In the genomic region with DNA sequence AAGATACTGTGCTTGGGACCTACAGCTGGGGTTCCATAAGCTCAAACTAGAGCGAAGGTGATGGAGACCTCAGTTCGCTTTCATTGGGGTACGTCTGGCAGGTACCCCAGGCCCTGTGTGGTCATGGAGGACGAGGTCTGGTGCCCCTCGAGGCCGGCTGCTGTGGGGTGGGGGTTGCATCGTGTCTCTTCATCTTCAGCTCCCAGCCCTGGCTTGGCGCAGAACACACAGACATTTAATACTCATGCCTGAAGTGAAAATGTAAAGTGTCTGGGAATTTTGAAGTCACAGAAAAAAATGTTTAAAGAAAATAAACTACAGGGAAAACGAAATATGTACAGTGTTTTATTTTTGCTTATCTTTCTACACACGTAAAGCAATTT, we compare ENCODE assay signal across 22 cellular contexts.
DNase-seq lines count a peak whose midpoint lies in the region; ATAC-seq, FAIRE-seq and TF ChIP-seq lines count a peak whose summit lies in the region.
"Had no signal": no experiment of that assay in that cellular context is flagged by ENCODE, and none has a peak within 500 bp of the region (broad histone marks: within the 10 kb centered on the region; RNA-seq: fewer than 3 reads in every experiment).

No MANE protein-coding gene starts in this region.

- H3K4ac ChIP-seq in mesenchymal stem cell (ENCODE audit: low read depth in 1 of 2, low read length in 2 of 2), result no peak overlapping the region

- H3K27me3 ChIP-seq in GM23338 (ENCODE audit: insufficient read depth) (no peaks in the 10 kb centered on the region; the same call in 1 of the 2 replicates), K562 (ENCODE audit: control insufficient read depth in 2 of 2, insufficient read depth in 2 of 2, low read length in 2 of 2) (peaks cover 57 to 64% of the 10 kb centered on the region in 2 experiments), mesenchymal stem cell (ENCODE audit: control insufficient read depth in 1 of 2, insufficient read depth in 1 of 2, low read length in 2 of 2) (no peaks in the 10 kb centered on the region)
- H3K27me3 ChIP-seq: Peyer's patch had no signal

- peaks cover 52% of the 10 kb centered on the region for H3K4me1 ChIP-seq in GM23338 (ENCODE audit: insufficient read depth)
- peaks cover 0 to 24% of the 10 kb centered on the region in 2 experiments; a peak in 2 of 5 replicates for H3K4me1 ChIP-seq in K562 (replicated peaks in 1 of 2; ENCODE audit: control insufficient read depth in 2 of 2, insufficient read depth in 2 of 2, low read length in 2 of 2)
- H3K4me1 ChIP-seq in mesenchymal stem cell (ENCODE audit: control insufficient read depth, insufficient read depth, low read depth, low read length), result peaks cover 24% of the 10 kb centered on the region

- no peaks in the 10 kb centered on the region for H3K9me3 ChIP-seq in K562 (replicated peaks; ENCODE audit: control insufficient read depth, insufficient read depth, low read depth, low read length)
- H3K9me3 ChIP-seq in mesenchymal stem cell (ENCODE audit: control insufficient read depth, low read length), result no peaks in the 10 kb centered on the region
- H3K9me3 ChIP-seq: Peyer's patch had no signal

- peaks cover 38% of the 10 kb centered on the region for H3F3A ChIP-seq in GM23338 (replicated peaks; ENCODE audit: low read depth)

- in situ Hi-C loops in K562 (cut with MboI), result no loop called here

- TF ChIP-seq EP300 in K562 (IDR thresholded peaks at IDR 0.05; ENCODE audit: low read length), result no peak

- H3K27ac Mint-ChIP-seq in activated naive CD4-positive, alpha-beta T cell treated with anti-CD3 and anti-CD28 coated beads, Interleukin-2, amount 10 ng/mL, durations not matched to agents 7 days and 5 days, result no peak overlapping the region
- no peak overlapping the region for H3K27ac Mint-ChIP-seq in activated naive CD4-positive, alpha-beta T cell treated with anti-CD3 and anti-CD28 coated beads for 36 hours
- no peak overlapping the region for H3K27ac Mint-ChIP-seq in GM23338

- H2BK12ac ChIP-seq in mesenchymal stem cell (ENCODE audit: low read length in 2 of 2), result no peak overlapping the region

- H2AFZ ChIP-seq in GM23338 (no peak overlapping the region), K562 (ENCODE audit: low read depth, low read length) (no peak overlapping the region), mesenchymal stem cell (ENCODE audit: low read depth, low read length) (no peak overlapping the region)

- H3K9ac ChIP-seq in K562 (ENCODE audit: insufficient read depth in 1 of 2, low read depth in 2 of 2, low read length in 2 of 2), result no peak overlapping the region
- no peak overlapping the region for H3K9ac ChIP-seq in mesenchymal stem cell (ENCODE audit: low read length)

- peak; percentile 11 for DNase-seq in activated naive CD4-positive, alpha-beta T cell treated with anti-CD3 and anti-CD28 coated beads, Interleukin-2, amount 10 ng/mL, durations not matched to agents 7 days and 5 days
- DNase-seq in activated naive CD4-positive, alpha-beta T cell treated with anti-CD3 and anti-CD28 coated beads for 36 hours, result no peak
- DNase-seq in GM23338 (ENCODE audit: low spot score), result no peak
- no peak for DNase-seq in K562 (ENCODE audit: extremely low read depth in 1 of 4, low spot score in 3 of 4)
- peak; percentile 23 for DNase-seq in left lobe of liver (ENCODE audit: low spot score)
- no peak for DNase-seq in middle frontal gyrus (ENCODE audit: extremely low spot score, low spot score)
- DNase-seq in mesenchymal stem cell, result no peak
- no peak for DNase-seq in COLO668 (lab: John Stamatoyannopoulos, UW; ENCODE audit: unreplicated experiment)
- DNase-seq: DMS53, GDM1, IMR-90, NCI-H1105, NCI-H146, NCI-H2029, NCI-H345, NCI-H524 treated with DMSO at 0.1 percent for 48 hours, NCI-H82 had no signal

- H2AK5ac ChIP-seq in mesenchymal stem cell (ENCODE audit: low read length, severe bottlenecking), result no peak overlapping the region

- intact Hi-C loops in activated naive CD4-positive, alpha-beta T cell treated with anti-CD3 and anti-CD28 coated beads for 36 hours (cut with micrococcal nuclease), result no loop called here
- intact Hi-C loops in K562 (cut with micrococcal nuclease), result no loop called here

- no peaks in the 10 kb centered on the region for H3K9me1 ChIP-seq in K562 (ENCODE audit: control insufficient read depth, insufficient read depth, low read length)

- H3K4me1 Mint-ChIP-seq in activated naive CD4-positive, alpha-beta T cell treated with anti-CD3 and anti-CD28 coated beads, Interleukin-2, amount 10 ng/mL, durations not matched to agents 7 days and 5 days, result no peaks in the 10 kb centered on the region
- no peaks in the 10 kb centered on the region for H3K4me1 Mint-ChIP-seq in activated naive CD4-positive, alpha-beta T cell treated with anti-CD3 and anti-CD28 coated beads for 36 hours (ENCODE audit: low read depth)
- peaks cover 67% of the 10 kb centered on the region for H3K4me1 Mint-ChIP-seq in GM23338

- TF ChIP-seq POLR2A in K562 (conservative IDR thresholded peaks at IDR 0.05), result no peak

- H3K4me3 Mint-ChIP-seq in activated naive CD4-positive, alpha-beta T cell treated with anti-CD3 and anti-CD28 coated beads, Interleukin-2, amount 10 ng/mL, durations not matched to agents 7 days and 5 days, result no peak overlapping the region
- H3K4me3 Mint-ChIP-seq in activated naive CD4-positive, alpha-beta T cell treated with anti-CD3 and anti-CD28 coated beads for 36 hours, result no peak overlapping the region
- no peak overlapping the region; the same call in 2 of the 3 replicates for H3K4me3 Mint-ChIP-seq in GM23338

- no peak for ATAC-seq in GM23338
- ATAC-seq in K562, result no peak
- no peak for ATAC-seq in left lobe of liver

- H3K27ac ChIP-seq in GM23338 (ENCODE audit: low read depth) (0 out of 2 replicates have a peak overlapping the region, but pooled peaks have one; percentile 48), K562 (ENCODE audit: extremely low read depth, low read depth, low read length) (no peak overlapping the region), mesenchymal stem cell (ENCODE audit: low read length, poor library complexity, severe bottlenecking) (no peak overlapping the region)
- H3K27ac ChIP-seq: C4-2B, Peyer's patch had no signal

- no peak overlapping the region for H2BK15ac ChIP-seq in mesenchymal stem cell (ENCODE audit: low read depth, poor library complexity, severe bottlenecking)

- H3K14ac ChIP-seq in mesenchymal stem cell (ENCODE audit: low read length in 2 of 2), result no peak overlapping the region

- CTCF ChIA-PET in activated naive CD4-positive, alpha-beta T cell treated with anti-CD3 and anti-CD28 coated beads, Interleukin-2, amount 10 ng/mL, durations not matched to agents 7 days and 5 days (lab: Charles Lee), result interaction anchor here (0.9 kb wide), 1 partner anchor 15 kb away, joined by 3 read pairs; no protein-coding TSS in a partner anchor
- CTCF ChIA-PET in activated naive CD4-positive, alpha-beta T cell treated with anti-CD3 and anti-CD28 coated beads for 36 hours (lab: Charles Lee), result no interaction called here
- CTCF ChIA-PET in K562 (lab: Yijun Ruan, JAX; ENCODE audit: low intra/inter-chr PET ratio), result no interaction called here

- peaks cover 30% of the 10 kb centered on the region for H3K79me2 ChIP-seq in GM23338 (replicated peaks; ENCODE audit: insufficient read depth)
- no peaks in the 10 kb centered on the region for H3K79me2 ChIP-seq in K562 (ENCODE audit: control insufficient read depth, insufficient read depth, low read length)

- H3K36me3 ChIP-seq in GM23338 (ENCODE audit: insufficient read depth) (no peaks in the 10 kb centered on the region), K562 (ENCODE audit: control insufficient read depth, insufficient read depth, low read length) (no peaks in the 10 kb centered on the region), mesenchymal stem cell (ENCODE audit: control insufficient read depth in 1 of 2, insufficient read depth in 2 of 2, low read depth in 1 of 2, low read length in 2 of 2) (peaks cover under 1 to 21% of the 10 kb centered on the region in 2 experiments)
- H3K36me3 ChIP-seq: Peyer's patch had no signal

- no peaks in the 10 kb centered on the region for H3K9me2 ChIP-seq in GM23338 (ENCODE audit: insufficient read depth)

- no TSS peak for BruUV-seq in K562 (replicated peaks; lab: Mats Ljungman, UMichigan)

- TF ChIP-seq CTCF in GM23338 (conservative IDR thresholded peaks at IDR 0.05; ENCODE audit: low read depth in 2 of 2), result no peak
- no peak for TF ChIP-seq CTCF in K562 (IDR thresholded peaks at IDR 0.05 in 2 of 3, conservative IDR thresholded peaks at IDR 0.05 in 1 of 3; ENCODE audit: insufficient read depth in 2 of 3, low read depth in 1 of 3, low read length in 3 of 3)

- no peak overlapping the region for H3K4me2 ChIP-seq in GM23338
- H3K4me2 ChIP-seq in K562 (ENCODE audit: insufficient read depth, low read length), result no peak overlapping the region
- H3K4me2 ChIP-seq in mesenchymal stem cell (ENCODE audit: low read length, poor library complexity, severe bottlenecking), result no peak overlapping the region

- peaks cover 29% of the 10 kb centered on the region for H3K27me3 Mint-ChIP-seq in activated naive CD4-positive, alpha-beta T cell treated with anti-CD3 and anti-CD28 coated beads, Interleukin-2, amount 10 ng/mL, durations not matched to agents 7 days and 5 days
- H3K27me3 Mint-ChIP-seq in activated naive CD4-positive, alpha-beta T cell treated with anti-CD3 and anti-CD28 coated beads for 36 hours (ENCODE audit: low read depth), result no peaks in the 10 kb centered on the region
- H3K27me3 Mint-ChIP-seq in GM23338 (ENCODE audit: insufficient read depth, low read depth, poor library complexity), result peaks cover 12% of the 10 kb centered on the region

- no peaks in the 10 kb centered on the region for H3K36me3 Mint-ChIP-seq in activated naive CD4-positive, alpha-beta T cell treated with anti-CD3 and anti-CD28 coated beads, Interleukin-2, amount 10 ng/mL, durations not matched to agents 7 days and 5 days
- no peaks in the 10 kb centered on the region for H3K36me3 Mint-ChIP-seq in activated naive CD4-positive, alpha-beta T cell treated with anti-CD3 and anti-CD28 coated beads for 36 hours (ENCODE audit: low read depth)
- no peaks in the 10 kb centered on the region for H3K36me3 Mint-ChIP-seq in GM23338 (ENCODE audit: low read depth)

- no peak overlapping the region for H3K18ac ChIP-seq in mesenchymal stem cell (ENCODE audit: low read depth in 1 of 2, low read length in 2 of 2)

- H3K79me1 ChIP-seq in mesenchymal stem cell (replicated peaks; ENCODE audit: low read length, poor library complexity, severe bottlenecking), result peaks cover 24% of the 10 kb centered on the region

- no peak overlapping the region for H2BK5ac ChIP-seq in mesenchymal stem cell (ENCODE audit: low read depth, low read length, poor library complexity, severe bottlenecking)

- H3K23ac ChIP-seq in mesenchymal stem cell (ENCODE audit: low read length in 2 of 2), result no peak overlapping the region

- no peak overlapping the region for H2BK120ac ChIP-seq in mesenchymal stem cell (ENCODE audit: low read depth, low read length)

- H4K91ac ChIP-seq in mesenchymal stem cell (ENCODE audit: low read length), result no peak overlapping the region

- POLR2A ChIA-PET in K562 (lab: Yijun Ruan, JAX), result no interaction called here

- no peak for FAIRE-seq in K562 (lab: Jason Lieb, UNC)
- FAIRE-seq: D721Med, GM18507, HTR-8/SVneo had no signal

- no peak overlapping the region for H3K4me3 ChIP-seq in GM23338
- H3K4me3 ChIP-seq in K562, result no peak overlapping the region
- no peak overlapping the region for H3K4me3 ChIP-seq in mesenchymal stem cell (ENCODE audit: insufficient read depth in 1 of 2, low read depth in 1 of 2, low read length in 2 of 2)
- H3K4me3 ChIP-seq: Peyer's patch had no signal

- H4K8ac ChIP-seq in mesenchymal stem cell (ENCODE audit: low read length), result no peak overlapping the region

- H4K20me1 ChIP-seq in GM23338 (replicated peaks; ENCODE audit: insufficient read depth) (peaks cover 13% of the 10 kb centered on the region; the same call in 1 of the 2 replicates), K562 (replicated peaks; ENCODE audit: control insufficient read depth, insufficient read depth, low read length) (peaks cover 3% of the 10 kb centered on the region; the same call in 1 of the 2 replicates)

- 6% methylated on average over 10 of the region's 10 CpGs for WGBS in K562 (ENCODE audit: insufficient coverage, low coverage, missing lambda C conversion rate)
- WGBS in mesenchymal stem cell, result 96% methylated on average over 7 of the region's 10 CpGs

- no peaks in the 10 kb centered on the region for H3K9me3 Mint-ChIP-seq in activated naive CD4-positive, alpha-beta T cell treated with anti-CD3 and anti-CD28 coated beads, Interleukin-2, amount 10 ng/mL, durations not matched to agents 7 days and 5 days
- no peaks in the 10 kb centered on the region for H3K9me3 Mint-ChIP-seq in activated naive CD4-positive, alpha-beta T cell treated with anti-CD3 and anti-CD28 coated beads for 36 hours
- H3K9me3 Mint-ChIP-seq in GM23338, result no peaks in the 10 kb centered on the region

- no peak for TF ChIP-seq RAD21 in K562 (CRISPR knock-in tag; conservative IDR thresholded peaks at IDR 0.05 in 1 of 2, IDR thresholded peaks at IDR 0.05 in 1 of 2)

Comparison
In these comparisons a context has a peak if more than half of its experiments do, and no peak if none do; other contexts are left out.
1. DNase-seq: peak in activated naive CD4-positive, alpha-beta T cell treated with anti-CD3 and anti-CD28 coated beads, Interleukin-2, amount 10 ng/mL, durations not matched to agents 7 days and 5 days (single experiment) and left lobe of liver (single experiment); none in activated naive CD4-positive, alpha-beta T cell treated with anti-CD3 and anti-CD28 coated beads for 36 hours (single experiment), GM23338 (single experiment), K562 (0 of 4), middle frontal gyrus (single experiment), mesenchymal stem cell (single experiment) and COLO668 (single experiment).